11 cellular contexts compared by ENCODE assay signal in the genomic region with DNA sequence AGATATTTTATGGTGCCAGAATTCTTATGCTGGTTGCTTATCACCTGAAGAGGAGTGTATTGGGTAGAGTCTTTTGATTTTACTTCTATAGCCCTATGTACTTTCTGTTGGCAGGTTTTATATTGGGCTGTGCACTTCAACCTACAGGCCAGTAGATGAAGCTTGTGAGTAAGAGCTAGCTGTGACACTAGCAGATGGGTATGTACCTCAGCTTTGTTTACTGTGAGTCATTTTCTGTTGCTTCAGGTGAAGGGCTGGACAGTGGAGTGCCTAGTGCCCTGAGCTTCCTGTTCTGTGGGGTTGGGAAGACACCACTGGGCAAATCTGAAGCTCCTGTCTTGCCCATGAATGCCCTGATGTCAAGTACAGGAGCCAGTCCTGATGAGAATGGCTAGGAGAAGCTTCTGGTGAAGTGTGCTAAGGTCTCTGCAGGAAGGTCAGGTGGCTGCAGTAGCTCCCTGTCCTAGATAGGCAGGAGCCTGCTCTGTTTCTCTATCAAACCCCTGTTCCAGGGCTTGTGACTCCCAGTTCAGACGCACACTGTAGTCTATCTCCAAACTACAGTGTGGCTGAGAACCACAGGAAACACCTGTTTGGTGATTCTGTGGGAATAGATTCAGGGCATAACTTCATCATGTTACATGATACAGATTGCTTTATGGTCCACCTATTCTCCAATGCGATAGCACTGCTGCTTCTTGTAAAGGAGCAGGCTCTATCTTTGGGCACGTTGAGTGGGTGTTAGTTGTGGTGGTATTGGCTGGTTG.
A peak's percentile ranks its signal among the peaks of the same experiment; 100 is the strongest.
DNase-seq lines count a peak whose midpoint lies in the region; ATAC-seq, FAIRE-seq and TF ChIP-seq lines count a peak whose summit lies in the region.
"Had no signal": no experiment of that assay in that cellular context is flagged by ENCODE, and none has a peak within 500 bp of the region (broad histone marks: within the 10 kb centered on the region; RNA-seq: fewer than 3 reads in every experiment).

No MANE protein-coding gene starts in this region.

- TF ChIP-seq CTCF in A549 (IDR thresholded peaks at IDR 0.05) (peak; percentile 36; the same call in 2 of the 3 replicates), testis (IDR thresholded peaks at IDR 0.05) (no peak)

- H3K27me3 ChIP-seq in testis = no peaks in the 10 kb centered on the region

- CTCF ChIA-PET in A549 (lab: Yijun Ruan, JAX) = interaction anchor here (0.9 to 1.9 kb wide), 7 partner anchors 10 to 73 kb away, joined by 3 to 11 read pairs (median 3); no protein-coding TSS in a partner anchor

- TF ChIP-seq EP300 in A549 (IDR thresholded peaks at IDR 0.05) = no peak; a peak in 1 of 5 replicates

- H3K4me2 ChIP-seq in A549 = peak overlapping the region; percentile 50

- TF ChIP-seq RAD21 in A549 (conservative IDR thresholded peaks at IDR 0.05 in 1 of 2, IDR thresholded peaks at IDR 0.05 in 1 of 2) = peak; percentile 59 to 61

- DNase-seq in A549 (ENCODE audit: low read depth in 1 of 2, low spot score in 1 of 2) = peak; percentile 15 to 86
- DNase-seq in H4 (ENCODE audit: low spot score) = peak; percentile 46
- peak; percentile 61 for DNase-seq in glomerular visceral epithelial cell (ENCODE audit: extremely low spot score)
- DNase-seq in testis = no peak
- DNase-seq in GDM1 (lab: John Stamatoyannopoulos, UW) = no peak
- DNase-seq in NCI-H1694 (lab: John Stamatoyannopoulos, UW) = no peak
- DNase-seq in stimulated activated naive CD8-positive, alpha-beta T cell treated with anti-CD3 and anti-CD28 coated beads, Interleukin-15, Interleukin-2, amounts not matched to agents 100 U/mL and 50 U/mL, for 24 hours = no peak
- DNase-seq: C1 segment of cervical spinal cord; NCI-H1105 treated with DMSO at 0.1 percent for 48 hours; stimulated activated CD4-positive, alpha-beta T cell treated with anti-CD3 and anti-CD28 coated beads, Interleukin-4, amount 100 ng/mL, for 24 hours had no signal

- peaks cover 16% of the 10 kb centered on the region for H3K4me1 ChIP-seq in A549
- no peaks in the 10 kb centered on the region for H3K4me1 ChIP-seq in testis

- no peaks in the 10 kb centered on the region for H3K9me3 ChIP-seq in A549
- no peaks in the 10 kb centered on the region for H3K9me3 ChIP-seq in testis

- FAIRE-seq in A549 (lab: Jason Lieb, UNC) = peak; percentile 28

- H3K36me3 ChIP-seq in testis (ENCODE audit: low read depth, missing control alignments) = no peaks in the 10 kb centered on the region

- 78% methylated on average over 3 of the region's 3 CpGs for WGBS in A549 (ENCODE audit: missing lambda C conversion rate)
- 86 to 90% methylated on average over 2 to 3 of the region's 3 CpGs for WGBS in testis, 2 donors

- intact Hi-C loops in testis (cut with DNase I; ENCODE audit: low total_unique reads) = no loop called here

- peak overlapping the region; percentile 57 to 81 for H3K27ac ChIP-seq in A549
- no peak overlapping the region for H3K27ac ChIP-seq in testis

- POLR2A ChIA-PET in A549 (lab: Yijun Ruan, JAX) = interaction anchor here (0.9 to 1.1 kb wide), 2 partner anchors 68 to 141 kb away, joined by 3 to 5 read pairs; no protein-coding TSS in a partner anchor

- ATAC-seq in A549 = peak; percentile 100
- peak; percentile 51; the same call in 2 of the 3 replicates for ATAC-seq in SK-N-SH treated with all-trans-retinoic acid at 6 μM for 48 hours
- no peak for ATAC-seq in stimulated activated naive CD8-positive, alpha-beta T cell treated with anti-CD3 and anti-CD28 coated beads, Interleukin-15, Interleukin-2, amounts not matched to agents 100 U/mL and 50 U/mL, for 24 hours

- H3K4me3 ChIP-seq in A549 (no peak overlapping the region), testis (no peak overlapping the region)

- no peak for TF ChIP-seq POLR2A in A549 (IDR thresholded peaks at IDR 0.05; ENCODE audit: low read length)
- TF ChIP-seq POLR2A in testis (IDR thresholded peaks at IDR 0.05) = no peak

TF ChIP-seq in A549, 52 proteins besides CTCF, POLR2A, EP300 and RAD21:
- TF ChIP-seq JUNB (IDR thresholded peaks at IDR 0.05) = peak; percentile 46; the same call in 1 of the 2 replicates
- TF ChIP-seq FOSL2 (IDR thresholded peaks at IDR 0.05) = peak; percentile 77
- peak; percentile 88 for TF ChIP-seq FOSL2 (CRISPR knock-in tag; IDR thresholded peaks at IDR 0.05)
- no peak for TF ChIP-seq NFE2L2 (conservative IDR thresholded peaks at IDR 0.05; ENCODE audit: low read length)
- peak; percentile 28; the same call in 1 of the 2 replicates for TF ChIP-seq FOXS1 (CRISPR knock-in tag; IDR thresholded peaks at IDR 0.05)
- TF ChIP-seq RFX5 (IDR thresholded peaks at IDR 0.05) = no peak
- TF ChIP-seq SMC3 (IDR thresholded peaks at IDR 0.05) = peak; percentile 50; the same call in 2 of the 3 replicates
- peak in 1 of 2 experiments; percentile 50; a peak in 2 of 4 replicates for TF ChIP-seq CEBPB (IDR thresholded peaks at IDR 0.05)
- no peak for TF ChIP-seq HEYL (CRISPR knock-in tag; IDR thresholded peaks at IDR 0.05)

TF ChIP-seq in SK-N-SH treated with all-trans-retinoic acid at 6 μM for 48 hours, 23 proteins besides CTCF, POLR2A, EP300 and RAD21:
- TF ChIP-seq ZFP3 (CRISPR knock-in tag; IDR thresholded peaks at IDR 0.05) = no peak
- TF ChIP-seq ZNF8 (CRISPR knock-in tag; IDR thresholded peaks at IDR 0.05) = no peak

Comparison
In these comparisons a context has a peak if more than half of its experiments do, and no peak if none do; other contexts are left out.
1. DNase-seq: peak in A549 (2 of 2), H4 (single experiment) and glomerular visceral epithelial cell (single experiment); none in testis (single experiment), GDM1 (single experiment), NCI-H1694 (single experiment) and stimulated activated naive CD8-positive, alpha-beta T cell treated with anti-CD3 and anti-CD28 coated beads, Interleukin-15, Interleukin-2, amounts not matched to agents 100 U/mL and 50 U/mL, for 24 hours (single experiment).
2. H3K27ac ChIP-seq: peak in A549 (2 of 2); none in testis (0 of 2).